ENCODE assay signal across 1 cellular context in genomic region chr3:171809513-171810277, GRCh38.
TF ChIP-seq lines count a peak whose summit lies in the region.

No MANE protein-coding gene starts in this region.

TF ChIP-seq in HepG2, 621 proteins besides CTCF, POLR2A, EP300 and RAD21 (continued from another document and continues in another):
- TF ChIP-seq, protein P1, sequence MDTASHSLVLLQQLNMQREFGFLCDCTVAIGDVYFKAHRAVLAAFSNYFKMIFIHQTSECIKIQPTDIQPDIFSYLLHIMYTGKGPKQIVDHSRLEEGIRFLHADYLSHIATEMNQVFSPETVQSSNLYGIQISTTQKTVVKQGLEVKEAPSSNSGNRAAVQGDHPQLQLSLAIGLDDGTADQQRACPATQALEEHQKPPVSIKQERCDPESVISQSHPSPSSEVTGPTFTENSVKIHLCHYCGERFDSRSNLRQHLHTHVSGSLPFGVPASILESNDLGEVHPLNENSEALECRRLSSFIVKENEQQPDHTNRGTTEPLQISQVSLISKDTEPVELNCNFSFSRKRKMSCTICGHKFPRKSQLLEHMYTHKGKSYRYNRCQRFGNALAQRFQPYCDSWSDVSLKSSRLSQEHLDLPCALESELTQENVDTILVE (CRISPR knock-in tag; IDR thresholded peaks at IDR 0.05), result no peak
- TF ChIP-seq DDIT3 (CRISPR knock-in tag; IDR thresholded peaks at IDR 0.05) (no peak), ZNF616 (CRISPR knock-in tag; IDR thresholded peaks at IDR 0.05; ENCODE audit: low read depth) (no peak; the same call in 1 of the 2 replicates), FOXK1 (CRISPR knock-in tag; IDR thresholded peaks at IDR 0.05; ENCODE audit: borderline replicate concordance, low read depth) (no peak), NCOA1 (CRISPR knock-in tag; IDR thresholded peaks at IDR 0.05) (peak; percentile 68; the same call in 1 of the 2 replicates), CREB1 (IDR thresholded peaks at IDR 0.05) (no peak), CREB1 (CRISPR knock-in tag; IDR thresholded peaks at IDR 0.05) (no peak; the same call in 1 of the 2 replicates), SP1 (IDR thresholded peaks at IDR 0.05) (no peak), SP1 (CRISPR knock-in tag; IDR thresholded peaks at IDR 0.05) (no peak), SP4 (CRISPR knock-in tag; IDR thresholded peaks at IDR 0.05) (peak; percentile 37; the same call in 1 of the 2 replicates), ZNF33B (CRISPR knock-in tag; IDR thresholded peaks at IDR 0.05) (no peak), ZNF34 (CRISPR knock-in tag; IDR thresholded peaks at IDR 0.05; ENCODE audit: borderline replicate concordance) (no peak), MIXL1 (CRISPR knock-in tag; IDR thresholded peaks at IDR 0.05) (0 out of 2 replicates have a peak, but pooled peaks have one; percentile 43), ZNF160 (CRISPR knock-in tag; IDR thresholded peaks at IDR 0.05) (no peak; the same call in 1 of the 2 replicates), HNF4G (IDR thresholded peaks at IDR 0.05; ENCODE audit: borderline replicate concordance, low read depth, low read length) (no peak), HNF4G (CRISPR knock-in tag; IDR thresholded peaks at IDR 0.05; ENCODE audit: borderline replicate concordance, low read depth) (peak; percentile 49; the same call in 1 of the 2 replicates), ARNT2 (CRISPR knock-in tag; IDR thresholded peaks at IDR 0.05; ENCODE audit: low read depth) (peak; percentile 63), ELK4 (CRISPR knock-in tag; IDR thresholded peaks at IDR 0.05; ENCODE audit: borderline replicate concordance) (no peak), NFE2 (CRISPR knock-in tag; IDR thresholded peaks at IDR 0.05) (no peak), ZNF280B (CRISPR knock-in tag; IDR thresholded peaks at IDR 0.05; ENCODE audit: borderline replicate concordance) (peak; percentile 36; the same call in 1 of the 2 replicates), PRDM4 (CRISPR knock-in tag; IDR thresholded peaks at IDR 0.05; ENCODE audit: borderline replicate concordance) (no peak), TAF1 (CRISPR knock-in tag; IDR thresholded peaks at IDR 0.05) (peak; percentile 73; the same call in 1 of the 2 replicates), ETV6 (CRISPR knock-in tag; conservative IDR thresholded peaks at IDR 0.05) (no peak), CEBPG (CRISPR knock-in tag; IDR thresholded peaks at IDR 0.05) (no peak), ZNF317 (CRISPR knock-in tag; IDR thresholded peaks at IDR 0.05) (peak; percentile 74; the same call in 1 of the 2 replicates), TBX2 (CRISPR knock-in tag; IDR thresholded peaks at IDR 0.05; ENCODE audit: borderline replicate concordance) (peak; percentile 73; the same call in 1 of the 2 replicates), CCAR2 (optimal IDR thresholded peaks at IDR 0.05; ENCODE audit: low read depth, low read length) (no peak), E2F5 (CRISPR knock-in tag; conservative IDR thresholded peaks at IDR 0.05) (no peak), ZSCAN30 (CRISPR knock-in tag; IDR thresholded peaks at IDR 0.05) (peak; percentile 75), WIZ (CRISPR knock-in tag; IDR thresholded peaks at IDR 0.05) (no peak), KDM6A (CRISPR knock-in tag; IDR thresholded peaks at IDR 0.05; ENCODE audit: low read depth) (no peak), ZNF580 (CRISPR knock-in tag; IDR thresholded peaks at IDR 0.05; ENCODE audit: borderline replicate concordance, low read depth) (peak; percentile 54; the same call in 1 of the 2 replicates), ZNF598 (CRISPR knock-in tag; IDR thresholded peaks at IDR 0.05; ENCODE audit: borderline replicate concordance) (no peak), ZNF101 (CRISPR knock-in tag; IDR thresholded peaks at IDR 0.05; ENCODE audit: borderline replicate concordance, low read depth) (no peak), ZNF30 (CRISPR knock-in tag; IDR thresholded peaks at IDR 0.05) (peak; percentile 96), MYNN (CRISPR knock-in tag; IDR thresholded peaks at IDR 0.05; ENCODE audit: low read depth) (no peak), ZNF234 (CRISPR knock-in tag; conservative IDR thresholded peaks at IDR 0.05) (no peak), GTF2F1 (IDR thresholded peaks at IDR 0.05; ENCODE audit: low read length) (no peak), DR1 (CRISPR knock-in tag; IDR thresholded peaks at IDR 0.05) (0 out of 2 replicates have a peak, but pooled peaks have one; percentile 23), TAF15 (IDR thresholded peaks at IDR 0.05; ENCODE audit: low read depth, low read length, poor library complexity, severe bottlenecking) (no peak)
- TF ChIP-seq, protein P2, sequence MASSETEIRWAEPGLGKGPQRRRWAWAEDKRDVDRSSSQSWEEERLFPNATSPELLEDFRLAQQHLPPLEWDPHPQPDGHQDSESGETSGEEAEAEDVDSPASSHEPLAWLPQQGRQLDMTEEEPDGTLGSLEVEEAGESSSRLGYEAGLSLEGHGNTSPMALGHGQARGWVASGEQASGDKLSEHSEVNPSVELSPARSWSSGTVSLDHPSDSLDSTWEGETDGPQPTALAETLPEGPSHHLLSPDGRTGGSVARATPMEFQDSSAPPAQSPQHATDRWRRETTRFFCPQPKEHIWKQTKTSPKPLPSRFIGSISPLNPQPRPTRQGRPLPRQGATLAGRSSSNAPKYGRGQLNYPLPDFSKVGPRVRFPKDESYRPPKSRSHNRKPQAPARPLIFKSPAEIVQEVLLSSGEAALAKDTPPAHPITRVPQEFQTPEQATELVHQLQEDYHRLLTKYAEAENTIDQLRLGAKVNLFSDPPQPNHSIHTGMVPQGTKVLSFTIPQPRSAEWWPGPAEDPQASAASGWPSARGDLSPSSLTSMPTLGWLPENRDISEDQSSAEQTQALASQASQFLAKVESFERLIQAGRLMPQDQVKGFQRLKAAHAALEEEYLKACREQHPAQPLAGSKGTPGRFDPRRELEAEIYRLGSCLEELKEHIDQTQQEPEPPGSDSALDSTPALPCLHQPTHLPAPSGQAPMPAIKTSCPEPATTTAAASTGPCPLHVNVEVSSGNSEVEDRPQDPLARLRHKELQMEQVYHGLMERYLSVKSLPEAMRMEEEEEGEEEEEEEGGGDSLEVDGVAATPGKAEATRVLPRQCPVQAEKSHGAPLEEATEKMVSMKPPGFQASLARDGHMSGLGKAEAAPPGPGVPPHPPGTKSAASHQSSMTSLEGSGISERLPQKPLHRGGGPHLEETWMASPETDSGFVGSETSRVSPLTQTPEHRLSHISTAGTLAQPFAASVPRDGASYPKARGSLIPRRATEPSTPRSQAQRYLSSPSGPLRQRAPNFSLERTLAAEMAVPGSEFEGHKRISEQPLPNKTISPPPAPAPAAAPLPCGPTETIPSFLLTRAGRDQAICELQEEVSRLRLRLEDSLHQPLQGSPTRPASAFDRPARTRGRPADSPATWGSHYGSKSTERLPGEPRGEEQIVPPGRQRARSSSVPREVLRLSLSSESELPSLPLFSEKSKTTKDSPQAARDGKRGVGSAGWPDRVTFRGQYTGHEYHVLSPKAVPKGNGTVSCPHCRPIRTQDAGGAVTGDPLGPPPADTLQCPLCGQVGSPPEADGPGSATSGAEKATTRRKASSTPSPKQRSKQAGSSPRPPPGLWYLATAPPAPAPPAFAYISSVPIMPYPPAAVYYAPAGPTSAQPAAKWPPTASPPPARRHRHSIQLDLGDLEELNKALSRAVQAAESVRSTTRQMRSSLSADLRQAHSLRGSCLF (CRISPR knock-in tag; IDR thresholded peaks at IDR 0.05; ENCODE audit: borderline replicate concordance), result 0 out of 2 replicates have a peak, but pooled peaks have one; percentile 7
- TF ChIP-seq, protein P3, sequence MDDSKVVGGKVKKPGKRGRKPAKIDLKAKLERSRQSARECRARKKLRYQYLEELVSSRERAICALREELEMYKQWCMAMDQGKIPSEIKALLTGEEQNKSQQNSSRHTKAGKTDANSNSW (CRISPR knock-in tag; IDR thresholded peaks at IDR 0.05; ENCODE audit: borderline replicate concordance), result no peak
- TF ChIP-seq, protein P4, sequence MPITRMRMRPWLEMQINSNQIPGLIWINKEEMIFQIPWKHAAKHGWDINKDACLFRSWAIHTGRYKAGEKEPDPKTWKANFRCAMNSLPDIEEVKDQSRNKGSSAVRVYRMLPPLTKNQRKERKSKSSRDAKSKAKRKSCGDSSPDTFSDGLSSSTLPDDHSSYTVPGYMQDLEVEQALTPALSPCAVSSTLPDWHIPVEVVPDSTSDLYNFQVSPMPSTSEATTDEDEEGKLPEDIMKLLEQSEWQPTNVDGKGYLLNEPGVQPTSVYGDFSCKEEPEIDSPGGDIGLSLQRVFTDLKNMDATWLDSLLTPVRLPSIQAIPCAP (CRISPR knock-in tag; IDR thresholded peaks at IDR 0.05; ENCODE audit: low read depth), result no peak
- TF ChIP-seq, protein P5, sequence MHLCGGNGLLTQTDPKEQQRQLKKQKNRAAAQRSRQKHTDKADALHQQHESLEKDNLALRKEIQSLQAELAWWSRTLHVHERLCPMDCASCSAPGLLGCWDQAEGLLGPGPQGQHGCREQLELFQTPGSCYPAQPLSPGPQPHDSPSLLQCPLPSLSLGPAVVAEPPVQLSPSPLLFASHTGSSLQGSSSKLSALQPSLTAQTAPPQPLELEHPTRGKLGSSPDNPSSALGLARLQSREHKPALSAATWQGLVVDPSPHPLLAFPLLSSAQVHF (CRISPR knock-in tag; IDR thresholded peaks at IDR 0.05), result no peak
- TF ChIP-seq, protein P6, sequence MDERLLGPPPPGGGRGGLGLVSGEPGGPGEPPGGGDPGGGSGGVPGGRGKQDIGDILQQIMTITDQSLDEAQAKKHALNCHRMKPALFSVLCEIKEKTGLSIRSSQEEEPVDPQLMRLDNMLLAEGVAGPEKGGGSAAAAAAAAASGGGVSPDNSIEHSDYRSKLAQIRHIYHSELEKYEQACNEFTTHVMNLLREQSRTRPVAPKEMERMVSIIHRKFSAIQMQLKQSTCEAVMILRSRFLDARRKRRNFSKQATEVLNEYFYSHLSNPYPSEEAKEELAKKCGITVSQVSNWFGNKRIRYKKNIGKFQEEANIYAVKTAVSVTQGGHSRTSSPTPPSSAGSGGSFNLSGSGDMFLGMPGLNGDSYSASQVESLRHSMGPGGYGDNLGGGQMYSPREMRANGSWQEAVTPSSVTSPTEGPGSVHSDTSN (CRISPR knock-in tag; IDR thresholded peaks at IDR 0.05), result no peak
- TF ChIP-seq, protein P7, sequence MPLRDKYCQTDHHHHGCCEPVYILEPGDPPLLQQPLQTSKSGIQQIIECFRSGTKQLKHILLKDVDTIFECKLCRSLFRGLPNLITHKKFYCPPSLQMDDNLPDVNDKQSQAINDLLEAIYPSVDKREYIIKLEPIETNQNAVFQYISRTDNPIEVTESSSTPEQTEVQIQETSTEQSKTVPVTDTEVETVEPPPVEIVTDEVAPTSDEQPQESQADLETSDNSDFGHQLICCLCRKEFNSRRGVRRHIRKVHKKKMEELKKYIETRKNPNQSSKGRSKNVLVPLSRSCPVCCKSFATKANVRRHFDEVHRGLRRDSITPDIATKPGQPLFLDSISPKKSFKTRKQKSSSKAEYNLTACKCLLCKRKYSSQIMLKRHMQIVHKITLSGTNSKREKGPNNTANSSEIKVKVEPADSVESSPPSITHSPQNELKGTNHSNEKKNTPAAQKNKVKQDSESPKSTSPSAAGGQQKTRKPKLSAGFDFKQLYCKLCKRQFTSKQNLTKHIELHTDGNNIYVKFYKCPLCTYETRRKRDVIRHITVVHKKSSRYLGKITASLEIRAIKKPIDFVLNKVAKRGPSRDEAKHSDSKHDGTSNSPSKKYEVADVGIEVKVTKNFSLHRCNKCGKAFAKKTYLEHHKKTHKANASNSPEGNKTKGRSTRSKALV (CRISPR knock-in tag; IDR thresholded peaks at IDR 0.05), result no peak
